In the genomic region with DNA sequence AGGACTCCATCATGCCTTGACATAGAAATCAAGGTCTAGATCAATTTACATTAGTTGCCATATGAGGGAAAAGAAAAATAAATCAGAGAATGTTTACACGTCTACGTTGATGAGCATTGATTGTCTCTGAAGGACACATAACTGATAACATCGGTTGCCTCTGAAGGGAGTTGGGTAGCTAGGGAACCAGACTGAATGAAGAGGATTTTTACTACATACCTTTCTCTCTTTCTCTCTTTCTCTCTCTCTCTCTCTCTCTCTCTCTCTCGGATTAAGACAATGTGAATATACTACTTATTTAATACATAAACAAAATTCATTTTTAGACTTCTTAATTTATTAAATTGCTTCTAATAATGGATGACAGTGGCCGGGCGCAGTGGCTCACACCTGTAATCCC, we compare ENCODE assay signal across 35 cellular contexts.
"Had no signal": no experiment of that assay in that cellular context is flagged by ENCODE, and none has a peak within 500 bp of the region (broad histone marks: within the 10 kb centered on the region; RNA-seq: fewer than 3 reads in every experiment).

No MANE protein-coding gene starts in this region.

- H3K36me3 ChIP-seq: MG63 had no signal

- H3K27me3 ChIP-seq: MG63 had no signal

- DNase-seq: Karpas-422, Kasumi-1, MG63, MM.1S, MV-4-11, NCI-H1048, NCI-H1092, NCI-H1092 treated with DMSO at 0.1 percent for 48 hours, NCI-H1105, NCI-H1105 treated with DMSO at 0.1 percent for 48 hours, NCI-H1417, NCI-H1417 treated with DMSO at 0.1 percent for 48 hours, NCI-H1436, NCI-H1436 treated with DMSO at 0.1 percent for 48 hours, NCI-H146, NCI-H1694, NCI-H1694 treated with DMSO at 0.1 percent for 48 hours, NCI-H187, NCI-H187 treated with DMSO at 0.1 percent for 48 hours, NCI-H1930, NCI-H2029, NCI-H2029 treated with DMSO at 0.1 percent for 48 hours, NCI-H2081, NCI-H2081 treated with DMSO at 0.1 percent for 48 hours, NCI-H2107, NCI-H2171, NCI-H2171 treated with DMSO at 0.1 percent for 48 hours, NCI-H2227 treated with DMSO at 0.1 percent for 48 hours, NCI-H226, NCI-H345, NCI-H446, NCI-H446 treated with DMSO at 0.1 percent for 48 hours, NCI-H510A, NCI-H510A treated with DMSO at 0.1 percent for 48 hours, NCI-H524 had no signal

- H3K9me3 ChIP-seq: MG63 had no signal

- H3K4me3 ChIP-seq: MG63 had no signal
